Comparison of ENCODE assay signal across 13 cellular contexts in genomic region chrX:11663875-11664210, GRCh38. TPM values are rescaled to one million over a fixed set of nuclear protein-coding genes. Genes with fewer than 3 reads are reported as not detected.
DNase-seq lines count a peak whose midpoint lies in the region; ATAC-seq and TF ChIP-seq lines count a peak whose summit lies in the region.
"Had no signal": no experiment of that assay in that cellular context is flagged by ENCODE, and none has a peak within 500 bp of the region (broad histone marks: within the 10 kb centered on the region; RNA-seq: fewer than 3 reads in every experiment).

No MANE protein-coding gene starts in this region.

- H3K4me3 ChIP-seq in ascending aorta (peak overlapping the region; percentile 43 to 79), iPS-18c (ENCODE audit: insufficient read depth, low read depth, low read length) (peak overlapping the region; percentile 58; the same call in 1 of the 2 replicates), skeletal muscle satellite cell (ENCODE audit: low read length) (peak overlapping the region; percentile 70)

- H3K27ac ChIP-seq in ascending aorta, result peak overlapping the region; percentile 46 to 78
- H3K27ac ChIP-seq: RWPE1 had no signal

- ATAC-seq in GM21447 (IDR thresholded peaks at IDR 0.05; ENCODE audit: unreplicated experiment), result no peak
- ATAC-seq in HG02763 (IDR thresholded peaks at IDR 0.05; ENCODE audit: unreplicated experiment), result no peak
- ATAC-seq: activated CD4-positive, alpha-beta T cell treated with anti-CD3 and anti-CD28 coated beads for 36 hours had no signal

- intact Hi-C loops in ascending aorta (cut with DNase I), result no loop called here

- H3K4me2 ChIP-seq in skeletal muscle satellite cell (ENCODE audit: low read length), result peak overlapping the region; percentile 95

- TF ChIP-seq CTCF in GM13977 (IDR thresholded peaks at IDR 0.05; ENCODE audit: extremely low read depth, insufficient read depth, missing control alignments) (peak; percentile 8), ascending aorta (IDR thresholded peaks at IDR 0.05) (no peak)

- in situ Hi-C loops in GM13977 (cut with MboI; ENCODE audit: low pct_unique_long_range_greater_than_20kb, low sequenced_read_pairs, unreplicated experiment), result no loop called here

- H3K9me3 ChIP-seq in ascending aorta (no peaks in the 10 kb centered on the region), iPS-18c (ENCODE audit: control insufficient read depth, insufficient read depth, low read length) (peaks cover 2% of the 10 kb centered on the region), skeletal muscle satellite cell (replicated peaks; ENCODE audit: low read length) (no peaks in the 10 kb centered on the region)

- POLR2A ChIA-PET in HEK293T (lab: Yijun Ruan, JAX), result no interaction called here

- no peaks in the 10 kb centered on the region for H3K36me3 ChIP-seq in ascending aorta
- no peaks in the 10 kb centered on the region for H3K36me3 ChIP-seq in skeletal muscle satellite cell (ENCODE audit: insufficient read depth, low read length)

- H3K27me3 ChIP-seq in ascending aorta, result no peaks in the 10 kb centered on the region
- H3K27me3 ChIP-seq in skeletal muscle satellite cell (ENCODE audit: control insufficient read depth, insufficient read depth, low read length), result peaks cover 26% of the 10 kb centered on the region

- DNase-seq in GM13977 (ENCODE audit: low spot score) (no peak), ascending aorta (ENCODE audit: low spot score in 2 of 2) (no peak), HEK293T (ENCODE audit: extremely low spot score) (no peak), NCI-H2196 treated with DMSO at 0.1 percent for 48 hours (lab: John Stamatoyannopoulos, UW; ENCODE audit: unreplicated experiment) (no peak)
- DNase-seq: activated CD4-positive, alpha-beta T cell treated with anti-CD3 and anti-CD28 coated beads for 36 hours; DMS153; head of caudate nucleus; NCI-H2029 treated with DMSO at 0.1 percent for 48 hours had no signal

- CTCF ChIA-PET in HEK293T (lab: Yijun Ruan, JAX), result no interaction called here

- no peak overlapping the region for H3K9ac ChIP-seq in skeletal muscle satellite cell (ENCODE audit: low read depth, low read length)

- H3K4me1 ChIP-seq in ascending aorta, result no peaks in the 10 kb centered on the region
- H3K4me1 ChIP-seq in skeletal muscle satellite cell (ENCODE audit: control insufficient read depth, insufficient read depth, low read length), result no peaks in the 10 kb centered on the region

TF ChIP-seq in HEK293T, 16 proteins besides CTCF, POLR2A, EP300 and RAD21:
- TF ChIP-seq PKNOX1 (IDR thresholded peaks at IDR 0.05) (no peak), TARDBP (IDR thresholded peaks at IDR 0.05) (no peak)

RNA-seq across cellular contexts. Expression of gene ARHGAP6, which starts 1.9 kb away (rescaled TPM):
- total RNA-seq in ascending aorta, result 33.6 TPM
- 17.7 and 23.8 TPM in 2 replicates for total RNA-seq in skeletal muscle satellite cell (2012; rRNA removed)
- total RNA-seq: activated CD4-positive, alpha-beta T cell treated with anti-CD3 and anti-CD28 coated beads for 36 hours had no signal
